In the genomic region with DNA sequence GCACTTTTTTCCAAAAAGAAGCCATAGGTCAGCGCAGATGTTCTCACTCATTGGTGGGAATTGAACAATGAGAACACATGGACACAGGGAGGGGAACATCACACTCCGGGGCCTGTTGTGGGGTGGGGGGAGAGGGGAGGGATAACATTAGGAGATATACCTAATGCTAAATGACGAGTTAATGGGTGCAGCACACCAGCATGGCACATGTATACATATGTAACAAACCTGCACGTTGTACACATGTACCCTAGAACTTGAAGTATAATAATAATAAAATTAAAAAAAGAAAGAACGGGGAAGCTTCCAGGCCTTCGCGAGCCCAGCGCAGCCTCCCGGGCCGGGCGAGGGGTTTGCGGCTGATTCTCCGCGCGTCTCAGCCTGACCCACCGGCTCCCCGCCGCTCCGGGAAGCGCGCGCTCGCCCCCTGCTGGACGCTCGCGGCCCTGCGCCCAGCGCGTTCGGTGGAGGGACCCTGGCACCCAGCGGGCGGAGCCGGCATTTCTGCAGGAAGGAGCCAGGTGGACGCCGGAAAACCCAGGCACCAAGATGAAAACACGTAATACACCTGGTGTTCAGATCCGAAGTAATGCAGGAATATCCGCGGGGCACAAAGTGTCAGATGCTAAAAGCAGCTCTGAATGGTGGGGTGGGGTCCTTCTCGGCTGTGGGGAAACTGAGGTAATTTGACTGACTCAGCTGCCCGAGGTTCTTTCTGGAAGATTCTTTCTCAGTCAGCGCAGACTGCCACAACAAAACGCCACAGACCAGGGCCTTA, we compare ENCODE assay signal across 8 cellular contexts.
DNase-seq lines count a peak whose midpoint lies in the region; ATAC-seq, FAIRE-seq and TF ChIP-seq lines count a peak whose summit lies in the region.
"Not testable (repeated sequence)": the region's sequence is repeated elsewhere in the genome, so short reads cannot be mapped to it uniquely, and the experiment has no call there.

No MANE protein-coding gene starts in this region.

- WGBS in lower leg skin, 2 donors = 9 to 11% methylated on average over 29 to 43 of the region's 43 CpGs

- TF ChIP-seq POLR2A in lower leg skin (IDR thresholded peaks at IDR 0.05) = not testable (repeated sequence)

- H3K36me3 Mint-ChIP-seq in activated T-cell treated with anti-CD3 and anti-CD28 coated beads, Interleukin-2, amount 50 U/mL, for 4 hours (ENCODE audit: insufficient read depth); endothelial cell (ENCODE audit: low read depth, unreplicated experiment): not testable (repeated sequence)

- not testable (repeated sequence) for H3K4me3 ChIP-seq in lower leg skin (ENCODE audit: low read depth, poor library complexity, severe bottlenecking)

- H3K27ac Mint-ChIP-seq in endothelial cell (ENCODE audit: unreplicated experiment) = not testable (repeated sequence)

- peaks cover 13% of the 10 kb centered on the region for H3K27me3 Mint-ChIP-seq in activated T-cell treated with anti-CD3 and anti-CD28 coated beads, Interleukin-2, amount 50 U/mL, for 4 hours (ENCODE audit: low read depth)
- H3K27me3 Mint-ChIP-seq in endothelial cell (ENCODE audit: unreplicated experiment) = not testable (repeated sequence)

- H3K9me3 Mint-ChIP-seq in activated T-cell treated with anti-CD3 and anti-CD28 coated beads, Interleukin-2, amount 50 U/mL, for 4 hours; endothelial cell (ENCODE audit: unreplicated experiment): not testable (repeated sequence)

- DNase-seq in AG08395 (ENCODE audit: low spot score) = peak; percentile 86
- DNase-seq in GM18507 (ENCODE audit: extremely low spot score, insufficient read length, low read depth) = peak; percentile 70
- DNase-seq in NCI-H1092 treated with DMSO at 0.1 percent for 48 hours (lab: John Stamatoyannopoulos, UW) = peak; percentile 70
- peak; percentile 30 for DNase-seq in SIG-M5 treated with dmso at 0.1 percent for 504 hours (lab: John Stamatoyannopoulos, UW; ENCODE audit: unreplicated experiment)
- DNase-seq in activated T-cell treated with anti-CD3 and anti-CD28 coated beads, Interleukin-2, amount 50 U/mL, for 4 hours = peak; percentile 57
- peak; percentile 98 for DNase-seq in endothelial cell (ENCODE audit: low spot score)
- DNase-seq in lower leg skin (ENCODE audit: low spot score in 2 of 2) = peak; percentile 34 to 92
- peak; percentile 52 to 63 for DNase-seq in stimulated activated CD4-positive, alpha-beta T cell treated with anti-CD3 and anti-CD28 coated beads, Interleukin-1b, Interleukin-23, amount 100 ng/mL, for 4 hours (ENCODE audit: low read depth in 2 of 2)

- not testable (repeated sequence) for H3K4me3 Mint-ChIP-seq in activated T-cell treated with anti-CD3 and anti-CD28 coated beads, Interleukin-2, amount 50 U/mL, for 4 hours; endothelial cell (ENCODE audit: unreplicated experiment)

- not testable (repeated sequence) for H3K4me1 Mint-ChIP-seq in activated T-cell treated with anti-CD3 and anti-CD28 coated beads, Interleukin-2, amount 50 U/mL, for 4 hours (ENCODE audit: low read depth); endothelial cell (ENCODE audit: unreplicated experiment)

- FAIRE-seq in GM18507 (lab: Jason Lieb, UNC) = peak; percentile 46

- TF ChIP-seq CTCF in endothelial cell (IDR thresholded peaks at IDR 0.05; ENCODE audit: unreplicated experiment) (peak; percentile 100), lower leg skin (IDR thresholded peaks at IDR 0.05) (peak in 2 of 3 donors; percentile 38 to 91)

- peak; percentile 93 to 95 for ATAC-seq in activated T-cell treated with anti-CD3 and anti-CD28 coated beads, Interleukin-2, amount 50 U/mL, for 4 hours

- intact Hi-C loops in lower leg skin (cut with DNase I; ENCODE audit: low total_unique reads) = loop anchor here (5.0 kb wide), 1 partner anchor 325 kb away; the partner anchor contains the start of gene OLFM1

Comparison
In these comparisons a context has a peak if more than half of its experiments do, and no peak if none do; other contexts are left out.
1. DNase-seq: peak in every context shown above with its lines; median percentile 98 in endothelial cell; 86 in AG08395; 70 in GM18507; 70 in NCI-H1092 treated with DMSO at 0.1 percent for 48 hours; 63 in lower leg skin; 58 in stimulated activated CD4-positive, alpha-beta T cell treated with anti-CD3 and anti-CD28 coated beads, Interleukin-1b, Interleukin-23, amount 100 ng/mL, for 4 hours; 57 in activated T-cell treated with anti-CD3 and anti-CD28 coated beads, Interleukin-2, amount 50 U/mL, for 4 hours; 30 in SIG-M5 treated with dmso at 0.1 percent for 504 hours.